1 cellular context compared by ENCODE assay signal in genomic region chr12:57724936-57725740, GRCh38.
TF ChIP-seq lines count a peak whose summit lies in the region.

No MANE protein-coding gene starts in this region.

TF ChIP-seq in WTC11, 78 proteins besides CTCF, POLR2A, EP300 and RAD21 (continued from another document):
- TF ChIP-seq MAX (CRISPR knock-in tag; IDR thresholded peaks at IDR 0.05): no peak
- TF ChIP-seq ZNF671 (CRISPR knock-in tag; IDR thresholded peaks at IDR 0.05): no peak
